ENCODE assay signal across 10 cellular contexts in the genomic region with DNA sequence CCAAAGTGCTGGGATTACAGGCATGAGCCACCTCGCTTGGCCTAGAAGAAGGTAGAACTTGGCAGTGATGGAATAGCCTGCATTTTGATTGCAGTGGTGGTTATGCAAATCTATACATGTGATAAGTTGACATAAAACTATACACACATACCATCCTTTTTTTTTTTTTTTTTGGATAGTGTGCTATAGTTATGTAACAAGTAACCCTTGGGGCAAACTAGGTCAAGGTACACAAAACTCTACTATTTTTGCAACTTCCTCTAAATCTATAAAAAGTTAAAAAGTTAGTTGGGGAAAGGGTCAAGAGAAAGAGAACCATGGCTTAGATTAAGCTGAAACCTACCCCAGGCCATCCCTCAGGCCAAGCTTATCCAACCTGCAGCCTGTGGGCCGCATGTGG. TPM values are rescaled to one million over a fixed set of nuclear protein-coding genes. Genes with fewer than 3 reads are reported as not detected.
DNase-seq lines count a peak whose midpoint lies in the region; ATAC-seq, FAIRE-seq and TF ChIP-seq lines count a peak whose summit lies in the region.
"Had no signal": no experiment of that assay in that cellular context is flagged by ENCODE, and none has a peak within 500 bp of the region (broad histone marks: within the 10 kb centered on the region; RNA-seq: fewer than 3 reads in every experiment).

No MANE protein-coding gene starts in this region.

- no peaks in the 10 kb centered on the region for H3K27me3 ChIP-seq in naive thymus-derived CD4-positive, alpha-beta T cell (ENCODE audit: control insufficient read depth in 2 of 2, insufficient read depth in 2 of 2, low read length in 2 of 2)
- H3K27me3 ChIP-seq: vagina had no signal

- POLR2A ChIA-PET in naive thymus-derived CD4-positive, alpha-beta T cell (lab: Charles Lee): interaction anchor here (0.8 to 9.9 kb wide), 8 partner anchors 10 to 148 kb away, joined by 3 to 73 read pairs (median 16); a partner anchor contains a TSS

- H3K36me3 ChIP-seq in naive thymus-derived CD4-positive, alpha-beta T cell (ENCODE audit: control insufficient read depth in 2 of 3, insufficient read depth in 3 of 3, low read length in 3 of 3): peaks cover 0 to 18% (median 0%) of the 10 kb centered on the region in 3 experiments
- H3K36me3 ChIP-seq: vagina had no signal

- peak; percentile 30 for ATAC-seq in HG02759 (IDR thresholded peaks at IDR 0.05; ENCODE audit: unreplicated experiment)
- ATAC-seq in T-helper 17 cell: peak; percentile 66
- peak; percentile 26 for ATAC-seq in naive thymus-derived CD4-positive, alpha-beta T cell
- no peak for ATAC-seq in HG03135 (IDR thresholded peaks at IDR 0.05; ENCODE audit: unreplicated experiment)

- peak overlapping the region; percentile 77 for H3K27ac ChIP-seq in naive thymus-derived CD4-positive, alpha-beta T cell (ENCODE audit: low read depth, low read length)
- H3K27ac ChIP-seq: vagina had no signal

- H3K4me3 Mint-ChIP-seq in T-helper 17 cell: peak overlapping the region; percentile 21
- H3K4me3 Mint-ChIP-seq in naive thymus-derived CD4-positive, alpha-beta T cell: peak overlapping the region in 9 of 10 donors; percentile 52 to 83 (median 73)

- DNase-seq in GM12891 (ENCODE audit: insufficient read length, low spot score): no peak
- no peak for DNase-seq in T-helper 17 cell
- peak in 2 of 9 donors; percentile 18 to 23 for DNase-seq in naive thymus-derived CD4-positive, alpha-beta T cell
- DNase-seq in posterior cingulate gyrus: no peak
- DNase-seq in 8988T: no peak
- no peak for DNase-seq in stimulated activated naive CD4-positive, alpha-beta T cell treated with Interleukin-2 at 50 U/mL for 16 hours (lab: John Stamatoyannopoulos, UW)

- CTCF ChIA-PET in naive thymus-derived CD4-positive, alpha-beta T cell (lab: Charles Lee): interaction anchor here (1.0 to 1.9 kb wide), 2 partner anchors 11 to 148 kb away, joined by 3 to 6 read pairs; a partner anchor contains a TSS

- H3K9me3 Mint-ChIP-seq in naive thymus-derived CD4-positive, alpha-beta T cell: peaks cover 0 to 4% (median 0%) of the 10 kb centered on the region in 11 donors

- H3K4me3 ChIP-seq in naive thymus-derived CD4-positive, alpha-beta T cell (ENCODE audit: low read length): peak overlapping the region; percentile 10
- H3K4me3 ChIP-seq: vagina had no signal

- H3K4me1 Mint-ChIP-seq in T-helper 17 cell: peaks cover 53% of the 10 kb centered on the region
- H3K4me1 Mint-ChIP-seq in naive thymus-derived CD4-positive, alpha-beta T cell: peaks cover 52 to 90% (median 81%) of the 10 kb centered on the region in 7 donors

- H3K4me1 ChIP-seq in naive thymus-derived CD4-positive, alpha-beta T cell (ENCODE audit: control insufficient read depth in 2 of 2, insufficient read depth in 2 of 2, low read length in 2 of 2): peaks cover 70 to 75% of the 10 kb centered on the region in 2 donors
- H3K4me1 ChIP-seq: vagina had no signal

- peak; percentile 26 for FAIRE-seq in GM12891 (lab: Jason Lieb, UNC)
- FAIRE-seq: TTC549 had no signal

- no peak for TF ChIP-seq POLR2A in GM12891 (IDR thresholded peaks at IDR 0.05; ENCODE audit: low read depth, low read length)

- no peaks in the 10 kb centered on the region for H3K27me3 Mint-ChIP-seq in T-helper 17 cell
- no peaks in the 10 kb centered on the region for H3K27me3 Mint-ChIP-seq in naive thymus-derived CD4-positive, alpha-beta T cell

- no peaks in the 10 kb centered on the region for H3K9me3 ChIP-seq in T-helper 17 cell (ENCODE audit: control insufficient read depth, low read length, poor library complexity, severe bottlenecking)
- H3K9me3 ChIP-seq in naive thymus-derived CD4-positive, alpha-beta T cell (ENCODE audit: control insufficient read depth in 2 of 3, low read length in 3 of 3): no peaks in the 10 kb centered on the region
- H3K9me3 ChIP-seq: vagina had no signal

- peaks cover 6% of the 10 kb centered on the region for H3K36me3 Mint-ChIP-seq in T-helper 17 cell (ENCODE audit: low read depth)
- H3K36me3 Mint-ChIP-seq in naive thymus-derived CD4-positive, alpha-beta T cell: peaks cover 6 to 68% (median 47%) of the 10 kb centered on the region in 5 donors

- peak overlapping the region; percentile 99 for H3K27ac Mint-ChIP-seq in T-helper 17 cell
- H3K27ac Mint-ChIP-seq in naive thymus-derived CD4-positive, alpha-beta T cell: peak overlapping the region; percentile 81 to 99 (median 97)

- intact Hi-C loops in naive thymus-derived CD4-positive, alpha-beta T cell (cut with micrococcal nuclease): loop anchor here (1.0 to 2.0 kb wide), 4 partner anchors 9 to 147 kb away; a partner anchor contains a TSS
- intact Hi-C loops in posterior cingulate gyrus (cut with DNase I): no loop called here

TF ChIP-seq in GM12891, 5 proteins besides CTCF, POLR2A, EP300 and RAD21:
- no peak for TF ChIP-seq PAX5 (IDR thresholded peaks at IDR 0.05; ENCODE audit: insufficient read depth, low read length, severe bottlenecking)
- no peak for TF ChIP-seq POU2F2 (IDR thresholded peaks at IDR 0.05; ENCODE audit: low read depth, low read length)
- TF ChIP-seq SPI1 (IDR thresholded peaks at IDR 0.05; ENCODE audit: low read depth, low read length): no peak
- no peak for TF ChIP-seq TAF1 (IDR thresholded peaks at IDR 0.05; ENCODE audit: low read depth, low read length)
- TF ChIP-seq POLR2AphosphoS5 (IDR thresholded peaks at IDR 0.05; ENCODE audit: low read depth, low read length): no peak

RNA-seq across cellular contexts. Expression of a gene that starts 11.1 kb away (rescaled TPM):
- polyA plus RNA-seq in GM12891 (2012; ENCODE audit: low read depth, missing spikeins): 20.0 TPM
- 10 to 100 TPM; 63.8 to 64.6 TPM for total RNA-seq in T-helper 17 cell
- total RNA-seq in naive thymus-derived CD4-positive, alpha-beta T cell: 100 to 1,000 TPM in 1 of 5 experiments, 10 to 100 TPM in 4; 54.1 to 114 (median 79.7) TPM
- 100 to 1,000 TPM in 1 of 2 donors, 10 to 100 TPM in 1; 57.8 to 107 TPM for polyA plus RNA-seq in naive thymus-derived CD4-positive, alpha-beta T cell

RNA-seq across cellular contexts. Expression of a gene that starts 51.4 kb away (rescaled TPM):
- 53.0 TPM for polyA plus RNA-seq in GM12891 (2012; ENCODE audit: low read depth, missing spikeins)
- 10 to 100 TPM; 38.1 to 44.9 TPM for total RNA-seq in T-helper 17 cell
- total RNA-seq in naive thymus-derived CD4-positive, alpha-beta T cell: 10 to 100 TPM; 16.3 to 58.9 (median 51.8) TPM
- 10 to 100 TPM; 33.0 to 33.2 TPM for polyA plus RNA-seq in naive thymus-derived CD4-positive, alpha-beta T cell
